11 cellular contexts compared by ENCODE assay signal in genomic region chr19:36330226-36330625, GRCh38. TPM values are rescaled to one million over a fixed set of nuclear protein-coding genes. Genes with fewer than 3 reads are reported as not detected.
DNase-seq lines count a peak whose midpoint lies in the region; ATAC-seq and TF ChIP-seq lines count a peak whose summit lies in the region.
"Had no signal": no experiment of that assay in that cellular context is flagged by ENCODE, and none has a peak within 500 bp of the region (broad histone marks: within the 10 kb centered on the region; RNA-seq: fewer than 3 reads in every experiment).

No MANE protein-coding gene starts in this region.

- H3K27ac ChIP-seq in C4-2B: peak overlapping the region; percentile 86
- H3K27ac ChIP-seq in CD8-positive, alpha-beta memory T cell (ENCODE audit: low read depth, low read length): no peak overlapping the region

- POLR2A ChIA-PET in CD8-positive, alpha-beta memory T cell (lab: Charles Lee): no interaction called here

- H3K4me1 Mint-ChIP-seq in nephron: peaks cover 22% of the 10 kb centered on the region
- peaks cover 20 to 27% (median 25%) of the 10 kb centered on the region in 3 donors for H3K4me1 Mint-ChIP-seq in CD8-positive, alpha-beta memory T cell

- DNase-seq in LNCaP clone FGC (ENCODE audit: low read depth): no peak
- DNase-seq in CD8-positive, alpha-beta memory T cell: no peak
- DNase-seq: activated CD4-positive, alpha-beta T cell treated with anti-CD3 and anti-CD28 coated beads for 36 hours; esophagus squamous epithelium; SW 1271 had no signal

- TF ChIP-seq CTCF in C4-2B (conservative IDR thresholded peaks at IDR 0.05) (no peak), LNCaP clone FGC (IDR thresholded peaks at IDR 0.05; ENCODE audit: control insufficient read depth, extremely low read depth, insufficient read depth) (no peak), nephron (IDR thresholded peaks at IDR 0.05; ENCODE audit: unreplicated experiment in 3 of 3) (no peak)

- H3K27me3 Mint-ChIP-seq in nephron (ENCODE audit: low read depth): no peaks in the 10 kb centered on the region
- H3K27me3 Mint-ChIP-seq in CD8-positive, alpha-beta memory T cell: no peaks in the 10 kb centered on the region
- H3K27me3 Mint-ChIP-seq: activated CD4-positive, alpha-beta T cell treated with anti-CD3 and anti-CD28 coated beads for 36 hours had no signal

- CTCF ChIA-PET in CD8-positive, alpha-beta memory T cell (lab: Charles Lee): no interaction called here

- H3K36me3 Mint-ChIP-seq in nephron (ENCODE audit: low read depth): peaks cover 77% of the 10 kb centered on the region
- peaks cover 23 to 62% (median 62%) of the 10 kb centered on the region in 3 donors for H3K36me3 Mint-ChIP-seq in CD8-positive, alpha-beta memory T cell

- no peaks in the 10 kb centered on the region for H3K9me3 ChIP-seq in endocrine pancreas (ENCODE audit: control insufficient read depth, low read length)
- H3K9me3 ChIP-seq in CD8-positive, alpha-beta memory T cell (ENCODE audit: low read length): peaks cover 12% of the 10 kb centered on the region

- H3K4me1 ChIP-seq in endocrine pancreas (ENCODE audit: control insufficient read depth, insufficient read depth, low read length): peaks cover 7% of the 10 kb centered on the region
- H3K4me1 ChIP-seq in CD8-positive, alpha-beta memory T cell (ENCODE audit: insufficient read depth, low read length): no peaks in the 10 kb centered on the region

- peak overlapping the region; percentile 82 for H3K9ac ChIP-seq in endocrine pancreas (ENCODE audit: control insufficient read depth, insufficient read depth, low read length)

- peaks cover 44% of the 10 kb centered on the region for H3K9me3 Mint-ChIP-seq in nephron
- peaks cover 13 to 85% (median 67%) of the 10 kb centered on the region in 5 donors for H3K9me3 Mint-ChIP-seq in CD8-positive, alpha-beta memory T cell

- ATAC-seq in GM21526 (IDR thresholded peaks at IDR 0.05; ENCODE audit: low FRiP score, unreplicated experiment) (no peak), HG02852 (IDR thresholded peaks at IDR 0.05; ENCODE audit: unreplicated experiment) (no peak), HG02759 (IDR thresholded peaks at IDR 0.05; ENCODE audit: unreplicated experiment) (no peak)
- ATAC-seq: activated CD4-positive, alpha-beta T cell treated with anti-CD3 and anti-CD28 coated beads for 36 hours had no signal

- peak overlapping the region; percentile 94 for H3K4me3 ChIP-seq in LNCaP clone FGC (ENCODE audit: low read depth, low read length)
- peak overlapping the region; percentile 86 for H3K4me3 ChIP-seq in endocrine pancreas (ENCODE audit: control insufficient read depth, insufficient read depth, low read length)
- no peak overlapping the region for H3K4me3 ChIP-seq in CD8-positive, alpha-beta memory T cell (ENCODE audit: low read length)

- H3K4me3 Mint-ChIP-seq in nephron: peak overlapping the region; percentile 92 to 94 (median 92)
- H3K4me3 Mint-ChIP-seq in CD8-positive, alpha-beta memory T cell: peak overlapping the region in 2 of 7 donors; percentile 74 to 87

- H3K27ac Mint-ChIP-seq in nephron: peak overlapping the region; percentile 80 to 96 (median 95)
- no peak overlapping the region for H3K27ac Mint-ChIP-seq in CD8-positive, alpha-beta memory T cell
- H3K27ac Mint-ChIP-seq: activated CD4-positive, alpha-beta T cell treated with anti-CD3 and anti-CD28 coated beads for 36 hours had no signal

- H3K27me3 ChIP-seq in endocrine pancreas (ENCODE audit: control insufficient read depth, insufficient read depth, low read length): no peaks in the 10 kb centered on the region
- no peaks in the 10 kb centered on the region for H3K27me3 ChIP-seq in CD8-positive, alpha-beta memory T cell (ENCODE audit: insufficient read depth, low read length, poor library complexity, severe bottlenecking)
- H3K27me3 ChIP-seq: esophagus squamous epithelium had no signal

- no peaks in the 10 kb centered on the region for H3K36me3 ChIP-seq in endocrine pancreas (ENCODE audit: control insufficient read depth, insufficient read depth, low read length)
- H3K36me3 ChIP-seq in CD8-positive, alpha-beta memory T cell (ENCODE audit: insufficient read depth, low read length): no peaks in the 10 kb centered on the region

RNA-seq across cellular contexts. Expression of gene ZFP14, which starts 48.8 kb away (rescaled TPM):
- total RNA-seq in CD8-positive, alpha-beta memory T cell: 1 to 10 TPM; 2.1 to 3.9 TPM
- 4.5 TPM for polyA plus RNA-seq in CD8-positive, alpha-beta memory T cell

Comparison
In these comparisons a context has a peak if more than half of its experiments do, and no peak if none do; other contexts are left out.
1. H3K27ac Mint-ChIP-seq: peak in nephron (3 of 3); none in CD8-positive, alpha-beta memory T cell (0 of 8).